In genomic region chr11:124717786-124718634, GRCh38 we compare ENCODE assay signal across 9 cellular contexts. TPM values are rescaled to one million over a fixed set of nuclear protein-coding genes. Genes with fewer than 3 reads are reported as not detected.
DNase-seq lines count a peak whose midpoint lies in the region; ATAC-seq and TF ChIP-seq lines count a peak whose summit lies in the region.
"Had no signal": no experiment of that assay in that cellular context is flagged by ENCODE, and none has a peak within 500 bp of the region (broad histone marks: within the 10 kb centered on the region; RNA-seq: fewer than 3 reads in every experiment).

No MANE protein-coding gene starts in this region.

- DNase-seq in EH (ENCODE audit: low read depth): peak; percentile 31
- DNase-seq in fibroblast of mammary gland (ENCODE audit: low read depth): peak; percentile 29
- no peak for DNase-seq in neural crest cell (ENCODE audit: low read depth, low spot score)
- no peak for DNase-seq in activated T-helper 1 cell treated with anti-CD3 and anti-CD28 coated beads, Interleukin-12 subunit alpha, Interleukin-12 subunit beta, Interleukin-2, Interleukin-4 antibody, amounts not matched to agents 30 ng/mL and 10 ng/mL and 1 ng/mL, durations not matched to agents 14 hours and 24 hours and 36 hours (ENCODE audit: low spot score)

- no peaks in the 10 kb centered on the region for H3K36me3 Mint-ChIP-seq in neural crest cell (ENCODE audit: low read depth)
- H3K36me3 Mint-ChIP-seq in activated T-helper 1 cell treated with anti-CD3 and anti-CD28 coated beads, Interleukin-12 subunit alpha, Interleukin-12 subunit beta, Interleukin-2, Interleukin-4 antibody, amounts not matched to agents 30 ng/mL and 10 ng/mL and 1 ng/mL, durations not matched to agents 14 hours and 24 hours and 36 hours (ENCODE audit: low read depth): no peaks in the 10 kb centered on the region

- H3K27me3 Mint-ChIP-seq in neural crest cell (ENCODE audit: low read depth): peaks cover 82% of the 10 kb centered on the region
- peaks cover 42% of the 10 kb centered on the region for H3K27me3 Mint-ChIP-seq in activated T-helper 1 cell treated with anti-CD3 and anti-CD28 coated beads, Interleukin-12 subunit alpha, Interleukin-12 subunit beta, Interleukin-2, Interleukin-4 antibody, amounts not matched to agents 30 ng/mL and 10 ng/mL and 1 ng/mL, durations not matched to agents 14 hours and 24 hours and 36 hours (ENCODE audit: insufficient read depth)

- intact Hi-C loops in activated T-helper 1 cell treated with anti-CD3 and anti-CD28 coated beads, Interleukin-12 subunit alpha, Interleukin-12 subunit beta, Interleukin-2, Interleukin-4 antibody, amounts not matched to agents 30 ng/mL and 10 ng/mL and 1 ng/mL, durations not matched to agents 14 hours and 24 hours and 36 hours (cut with micrococcal nuclease): no loop called here

- ATAC-seq in HG02678 (IDR thresholded peaks at IDR 0.05; ENCODE audit: unreplicated experiment) (peak; percentile 47), GM18502 (IDR thresholded peaks at IDR 0.05; ENCODE audit: poor library complexity, unreplicated experiment) (no peak), GM21528 (IDR thresholded peaks at IDR 0.05; ENCODE audit: low FRiP score, unreplicated experiment) (no peak)

- no peaks in the 10 kb centered on the region for H3K9me3 Mint-ChIP-seq in neural crest cell
- H3K9me3 Mint-ChIP-seq in activated T-helper 1 cell treated with anti-CD3 and anti-CD28 coated beads, Interleukin-12 subunit alpha, Interleukin-12 subunit beta, Interleukin-2, Interleukin-4 antibody, amounts not matched to agents 30 ng/mL and 10 ng/mL and 1 ng/mL, durations not matched to agents 14 hours and 24 hours and 36 hours: no peaks in the 10 kb centered on the region

- H3K4me3 ChIP-seq in WI38 (ENCODE audit: low read depth, low read length) (peak overlapping the region; percentile 53), fibroblast of mammary gland (ENCODE audit: control insufficient read depth, low read depth, low read length) (peak overlapping the region; percentile 32)

- no peak overlapping the region for H3K27ac Mint-ChIP-seq in neural crest cell (ENCODE audit: unreplicated experiment)
- no peak overlapping the region for H3K27ac Mint-ChIP-seq in activated T-helper 1 cell treated with anti-CD3 and anti-CD28 coated beads, Interleukin-12 subunit alpha, Interleukin-12 subunit beta, Interleukin-2, Interleukin-4 antibody, amounts not matched to agents 30 ng/mL and 10 ng/mL and 1 ng/mL, durations not matched to agents 14 hours and 24 hours and 36 hours

- H3K4me3 Mint-ChIP-seq in neural crest cell: peak overlapping the region; percentile 70
- H3K4me3 Mint-ChIP-seq in activated T-helper 1 cell treated with anti-CD3 and anti-CD28 coated beads, Interleukin-12 subunit alpha, Interleukin-12 subunit beta, Interleukin-2, Interleukin-4 antibody, amounts not matched to agents 30 ng/mL and 10 ng/mL and 1 ng/mL, durations not matched to agents 14 hours and 24 hours and 36 hours: no peak overlapping the region

- H3K4me1 Mint-ChIP-seq in neural crest cell: peaks cover 28% of the 10 kb centered on the region
- peaks cover 7% of the 10 kb centered on the region for H3K4me1 Mint-ChIP-seq in activated T-helper 1 cell treated with anti-CD3 and anti-CD28 coated beads, Interleukin-12 subunit alpha, Interleukin-12 subunit beta, Interleukin-2, Interleukin-4 antibody, amounts not matched to agents 30 ng/mL and 10 ng/mL and 1 ng/mL, durations not matched to agents 14 hours and 24 hours and 36 hours (ENCODE audit: low read depth)

- TF ChIP-seq CTCF in WI38 (IDR thresholded peaks at IDR 0.05; ENCODE audit: low read depth, low read length) (no peak), fibroblast of mammary gland (conservative IDR thresholded peaks at IDR 0.05; ENCODE audit: control insufficient read depth, insufficient read depth, low read depth, low read length) (no peak), neural crest cell (conservative IDR thresholded peaks at IDR 0.05) (no peak)

RNA-seq across cellular contexts. Expression of gene NRGN, which starts 21.7 kb away (rescaled TPM):
- 30.3 and 30.7 TPM in 2 replicates for total RNA-seq in neural crest cell
- total RNA-seq in activated T-helper 1 cell treated with anti-CD3 and anti-CD28 coated beads, Interleukin-12 subunit alpha, Interleukin-12 subunit beta, Interleukin-2, Interleukin-4 antibody, amounts not matched to agents 30 ng/mL and 10 ng/mL and 1 ng/mL, durations not matched to agents 14 hours and 24 hours and 36 hours: 3.9 and 6.1 TPM in 2 replicates

RNA-seq across cellular contexts. Expression of gene VSIG2, which starts 34.0 kb away (rescaled TPM):
- not detected in 2 replicates for total RNA-seq in neural crest cell
- total RNA-seq in activated T-helper 1 cell treated with anti-CD3 and anti-CD28 coated beads, Interleukin-12 subunit alpha, Interleukin-12 subunit beta, Interleukin-2, Interleukin-4 antibody, amounts not matched to agents 30 ng/mL and 10 ng/mL and 1 ng/mL, durations not matched to agents 14 hours and 24 hours and 36 hours: not detected in 2 replicates
- total RNA-seq: T-helper 1 cell treated with Interleukin-12 subunit alpha and Interleukin-12 subunit beta and Interleukin-4 antibody, amounts not matched to agents 30 ng/mL and 1 ng/mL, for 36 hours had no signal

RNA-seq across cellular contexts. Expression of gene ESAM, which starts 44.1 kb away (rescaled TPM):
- total RNA-seq in neural crest cell: 0.96 and 1.1 TPM in 2 replicates
- 0.52 and 0.64 TPM in 2 replicates for total RNA-seq in activated T-helper 1 cell treated with anti-CD3 and anti-CD28 coated beads, Interleukin-12 subunit alpha, Interleukin-12 subunit beta, Interleukin-2, Interleukin-4 antibody, amounts not matched to agents 30 ng/mL and 10 ng/mL and 1 ng/mL, durations not matched to agents 14 hours and 24 hours and 36 hours

RNA-seq across cellular contexts. Expression of gene SPA17, which starts 44.3 kb away (rescaled TPM):
- 18.2 and 19.1 TPM in 2 replicates for total RNA-seq in neural crest cell
- 1.7 and 2.4 TPM in 2 replicates for total RNA-seq in activated T-helper 1 cell treated with anti-CD3 and anti-CD28 coated beads, Interleukin-12 subunit alpha, Interleukin-12 subunit beta, Interleukin-2, Interleukin-4 antibody, amounts not matched to agents 30 ng/mL and 10 ng/mL and 1 ng/mL, durations not matched to agents 14 hours and 24 hours and 36 hours

RNA-seq across cellular contexts. Expression of gene SIAE, which starts 44.5 kb away (rescaled TPM):
- 5.3 and 5.9 TPM in 2 replicates for total RNA-seq in neural crest cell
- total RNA-seq in activated T-helper 1 cell treated with anti-CD3 and anti-CD28 coated beads, Interleukin-12 subunit alpha, Interleukin-12 subunit beta, Interleukin-2, Interleukin-4 antibody, amounts not matched to agents 30 ng/mL and 10 ng/mL and 1 ng/mL, durations not matched to agents 14 hours and 24 hours and 36 hours: 4.9 and 5.2 TPM in 2 replicates

Comparison
In these comparisons a context has a peak if more than half of its experiments do, and no peak if none do; other contexts are left out.
1. DNase-seq: peak in EH (single experiment) and fibroblast of mammary gland (single experiment); none in neural crest cell (single experiment) and activated T-helper 1 cell treated with anti-CD3 and anti-CD28 coated beads, Interleukin-12 subunit alpha, Interleukin-12 subunit beta, Interleukin-2, Interleukin-4 antibody, amounts not matched to agents 30 ng/mL and 10 ng/mL and 1 ng/mL, durations not matched to agents 14 hours and 24 hours and 36 hours (single experiment).